8 cellular contexts compared by ENCODE assay signal in genomic region chr12:130995386-130995969, GRCh38. TPM values are rescaled to one million over a fixed set of nuclear protein-coding genes. Genes with fewer than 3 reads are reported as not detected.
DNase-seq lines count a peak whose midpoint lies in the region; ATAC-seq, FAIRE-seq and TF ChIP-seq lines count a peak whose summit lies in the region.
"Not testable (repeated sequence)": the region's sequence is repeated elsewhere in the genome, so short reads cannot be mapped to it uniquely, and the experiment has no call there.
"Had no signal": no experiment of that assay in that cellular context is flagged by ENCODE, and none has a peak within 500 bp of the region (broad histone marks: within the 10 kb centered on the region; RNA-seq: fewer than 3 reads in every experiment).

No MANE protein-coding gene starts in this region.

- H3K9ac ChIP-seq in BLaER1; GM12878 (ENCODE audit: control insufficient read depth, insufficient read depth, low read length): not testable (repeated sequence)
- H3K9ac ChIP-seq in HepG2 (ENCODE audit: insufficient read depth, low read depth, low read length), result peak overlapping the region; percentile 37; the same call in 1 of the 2 replicates

- not testable (repeated sequence) for BruUV-seq in OCI-LY7 (replicated peaks; lab: Mats Ljungman, UMichigan); GM12878 (replicated peaks; lab: Mats Ljungman, UMichigan); HepG2 (replicated peaks; lab: Mats Ljungman, UMichigan)

- H3K9me3 ChIP-seq in BLaER1, result peaks cover 34% of the 10 kb centered on the region
- not testable (repeated sequence) for H3K9me3 ChIP-seq in OCI-LY7 (ENCODE audit: low read length); GM12878 (replicated peaks; ENCODE audit: control insufficient read depth, insufficient read depth, low read length); HepG2 (ENCODE audit: low read length); upper lobe of right lung

- H3K36me3 ChIP-seq in BLaER1; OCI-LY7 (ENCODE audit: insufficient read depth, low read length); GM12878 (ENCODE audit: control insufficient read depth in 2 of 2, insufficient read depth in 2 of 2, low read length in 1 of 2); HepG2 (replicated peaks in 1 of 2; ENCODE audit: control insufficient read depth in 1 of 2, insufficient read depth in 2 of 2, low read length in 2 of 2); upper lobe of right lung: not testable (repeated sequence)

- not testable (repeated sequence) for H3K4me3 Mint-ChIP-seq in natural killer cell treated with Interleukin-12 subunit alpha and Interleukin-12 subunit beta and Interleukin-15 and Interleukin-18, amount 100 ng/mL, for 72 hours; progenitor cell of endocrine pancreas (ENCODE audit: low read depth)

- H3K27me3 ChIP-seq in BLaER1; GM12878 (replicated peaks in 1 of 2; ENCODE audit: control insufficient read depth in 2 of 2, insufficient read depth in 2 of 2, low read length in 1 of 2); HepG2 (ENCODE audit: control insufficient read depth in 1 of 2, insufficient read depth in 2 of 2, low read length in 2 of 2); upper lobe of right lung: not testable (repeated sequence)

- not testable (repeated sequence) for H3K4me1 Mint-ChIP-seq in natural killer cell treated with Interleukin-12 subunit alpha and Interleukin-12 subunit beta and Interleukin-15 and Interleukin-18, amount 100 ng/mL, for 72 hours (ENCODE audit: low read depth in 2 of 2); progenitor cell of endocrine pancreas (ENCODE audit: low read depth)

- FAIRE-seq in GM12878 (lab: Jason Lieb, UNC), result not testable (repeated sequence)
- FAIRE-seq in HepG2 (lab: Jason Lieb, UNC), result peak; percentile 32

- not testable (repeated sequence) for TF ChIP-seq EP300 in GM12878 (IDR thresholded peaks at IDR 0.05; ENCODE audit: borderline replicate concordance in 1 of 2, control insufficient read depth in 1 of 2, low read depth in 2 of 2, low read length in 2 of 2); HepG2 (CRISPR knock-in tag; IDR thresholded peaks at IDR 0.05; ENCODE audit: borderline replicate concordance)
- TF ChIP-seq EP300 in HepG2 (IDR thresholded peaks at IDR 0.05; ENCODE audit: low read depth in 2 of 2, low read length in 2 of 2), result 0 out of 4 replicates have a peak, but pooled peaks of 1 of the 2 experiments have one; percentile 8

- not testable (repeated sequence) for H3K9me3 Mint-ChIP-seq in natural killer cell treated with Interleukin-12 subunit alpha and Interleukin-12 subunit beta and Interleukin-15 and Interleukin-18, amount 100 ng/mL, for 72 hours; progenitor cell of endocrine pancreas (ENCODE audit: low read depth)

- not testable (repeated sequence) for H3K36me3 Mint-ChIP-seq in natural killer cell treated with Interleukin-12 subunit alpha and Interleukin-12 subunit beta and Interleukin-15 and Interleukin-18, amount 100 ng/mL, for 72 hours; progenitor cell of endocrine pancreas (ENCODE audit: insufficient read depth)

- DNase-seq in OCI-LY7 (ENCODE audit: low spot score), result peak; percentile 73
- DNase-seq in GM12878 (ENCODE audit: low read depth, low spot score); progenitor cell of endocrine pancreas (ENCODE audit: low spot score, unreplicated experiment); upper lobe of right lung: not testable (repeated sequence)
- DNase-seq in HepG2 (ENCODE audit: low spot score), result peak; percentile 54
- peak; percentile 35 for DNase-seq in natural killer cell treated with Interleukin-12 subunit alpha and Interleukin-12 subunit beta and Interleukin-15 and Interleukin-18, amount 100 ng/mL, for 72 hours (ENCODE audit: low spot score)

- not testable (repeated sequence) for H4K20me1 ChIP-seq in BLaER1; OCI-LY7 (ENCODE audit: insufficient read depth, low read length); GM12878 (ENCODE audit: control insufficient read depth, insufficient read depth); HepG2 (ENCODE audit: insufficient read depth, low read length)

- H2AFZ ChIP-seq in OCI-LY7 (ENCODE audit: low read length), result peak overlapping the region; percentile 76
- H2AFZ ChIP-seq in GM12878 (ENCODE audit: control insufficient read depth, low read depth, low read length); HepG2 (ENCODE audit: low read length): not testable (repeated sequence)

- H3K27ac Mint-ChIP-seq in natural killer cell treated with Interleukin-12 subunit alpha and Interleukin-12 subunit beta and Interleukin-15 and Interleukin-18, amount 100 ng/mL, for 72 hours, result not testable (repeated sequence)
- peak overlapping the region; percentile 69 for H3K27ac Mint-ChIP-seq in progenitor cell of endocrine pancreas

- not testable (repeated sequence) for TF ChIP-seq RAD21 in GM12878 (IDR thresholded peaks at IDR 0.05; ENCODE audit: insufficient read depth, low read depth, low read length); HepG2 (CRISPR knock-in tag; IDR thresholded peaks at IDR 0.05)

- H3K79me2 ChIP-seq in OCI-LY7 (ENCODE audit: insufficient read depth, low read depth, low read length); GM12878 (ENCODE audit: control insufficient read depth, insufficient read depth, low read length); HepG2 (ENCODE audit: insufficient read depth, low read length): not testable (repeated sequence)

- not testable (repeated sequence) for H3K27me3 Mint-ChIP-seq in natural killer cell treated with Interleukin-12 subunit alpha and Interleukin-12 subunit beta and Interleukin-15 and Interleukin-18, amount 100 ng/mL, for 72 hours; progenitor cell of endocrine pancreas

- 52% methylated on average over 3 of the region's 5 CpGs for WGBS in GM12878 (ENCODE audit: insufficient coverage, insufficient replicate concordance, low lambda C conversion rate, missing lambda C conversion rate)
- WGBS in HepG2 (ENCODE audit: low lambda C conversion rate), result 7% methylated on average over 4 of the region's 5 CpGs

- SMC1A ChIA-PET in GM12878 (lab: Charles Lee; ENCODE audit: uncharacterized antibody, unreplicated experiment), result not testable (repeated sequence)

- POLR2A ChIA-PET in OCI-LY7 (lab: Charles Lee); GM12878 (lab: Charles Lee): not testable (repeated sequence)
- POLR2A ChIA-PET in HepG2 (lab: Yijun Ruan, JAX), result interaction anchor here (1.0 to 1.1 kb wide), 2 partner anchors 12 to 23 kb away, joined by 3 to 5 read pairs; no protein-coding TSS in a partner anchor

- 0 out of 3 replicates have a peak, but pooled peaks have one; percentile 27 for ATAC-seq in GM12878
- ATAC-seq in HepG2, result peak; percentile 96
- not testable (repeated sequence) for ATAC-seq in natural killer cell treated with Interleukin-12 subunit alpha and Interleukin-12 subunit beta and Interleukin-15 and Interleukin-18, amount 100 ng/mL, for 72 hours; upper lobe of right lung

- not testable (repeated sequence) for H3K4me3 ChIP-seq in BLaER1; GM12878; HepG2 (replicated peaks in 1 of 3; ENCODE audit: insufficient read depth in 1 of 3, low read depth in 2 of 3, low read length in 3 of 3); upper lobe of right lung
- H3K4me3 ChIP-seq in OCI-LY7 (ENCODE audit: low read depth, low read length, poor library complexity, severe bottlenecking), result peak overlapping the region; percentile 35

- H3K4me2 ChIP-seq in BLaER1 (peak overlapping the region; percentile 26), OCI-LY7 (ENCODE audit: low read length) (peak overlapping the region; percentile 56), HepG2 (ENCODE audit: low read depth, low read length) (peak overlapping the region; percentile 35; the same call in 1 of the 2 replicates)
- not testable (repeated sequence) for H3K4me2 ChIP-seq in GM12878 (ENCODE audit: control insufficient read depth, insufficient read depth)

- not testable (repeated sequence) for TF ChIP-seq POLR2A in GM12878 (IDR thresholded peaks at IDR 0.05; ENCODE audit: low read depth, low read length); HepG2 (IDR thresholded peaks at IDR 0.05; ENCODE audit: insufficient read depth in 1 of 2, low read depth in 2 of 2, low read length in 2 of 2)

- TF ChIP-seq CTCF in OCI-LY7 (conservative IDR thresholded peaks at IDR 0.05; ENCODE audit: low read length); GM12878 (IDR thresholded peaks at IDR 0.05 in 2 of 3, conservative IDR thresholded peaks at IDR 0.05 in 1 of 3; ENCODE audit: control insufficient read depth in 2 of 3, extremely low read depth in 1 of 3, insufficient read depth in 1 of 3, low read depth in 3 of 3, low read length in 3 of 3); progenitor cell of endocrine pancreas (IDR thresholded peaks at IDR 0.05; ENCODE audit: unreplicated experiment); upper lobe of right lung (IDR thresholded peaks at IDR 0.05): not testable (repeated sequence)
- 0 out of 2 replicates have a peak, but pooled peaks have one; percentile 9 for TF ChIP-seq CTCF in HepG2 (CRISPR knock-in tag; IDR thresholded peaks at IDR 0.05)

- in situ Hi-C loops in GM12878 (cut with MboI); HepG2 (cut with HindIII; ENCODE audit: extremely low pct_ligation_motif_present, low pct_unique_long_range_greater_than_20kb): not testable (repeated sequence)

- RAD21 ChIA-PET in GM12878 (lab: Charles Lee; ENCODE audit: unreplicated experiment), result interaction anchor here (0.6 kb wide), 1 partner anchor 136 kb away, joined by 3 read pairs; no protein-coding TSS in a partner anchor

- not testable (repeated sequence) for H3K9me2 ChIP-seq in OCI-LY7 (ENCODE audit: insufficient read depth, low read length)

- peak overlapping the region; percentile 60; the same call in 1 of the 2 replicates for H3K27ac ChIP-seq in BLaER1
- peak overlapping the region; percentile 77 for H3K27ac ChIP-seq in OCI-LY7 (ENCODE audit: low read depth, low read length, poor library complexity, severe bottlenecking)
- not testable (repeated sequence) for H3K27ac ChIP-seq in GM12878 (ENCODE audit: control insufficient read depth, insufficient read depth)
- H3K27ac ChIP-seq in HepG2 (ENCODE audit: extremely low read length, insufficient read depth, low read length), result peak overlapping the region; percentile 76
- peak overlapping the region; percentile 30 for H3K27ac ChIP-seq in upper lobe of right lung

- CTCF ChIA-PET in OCI-LY7 (lab: Charles Lee; ENCODE audit: unreplicated experiment); HepG2 (lab: Yijun Ruan, JAX; ENCODE audit: low intra/inter-chr PET ratio, low total read pairs): not testable (repeated sequence)
- CTCF ChIA-PET in GM12878 (lab: Yijun Ruan, JAX), result interaction anchor here (0.7 kb wide), 1 partner anchor 125 kb away, joined by 3 read pairs; no protein-coding TSS in a partner anchor

- H3K4me1 ChIP-seq in BLaER1, result peaks cover 60% of the 10 kb centered on the region
- H3K4me1 ChIP-seq in OCI-LY7 (ENCODE audit: insufficient read depth, low read length, poor library complexity, severe bottlenecking), result peaks cover 43% of the 10 kb centered on the region
- not testable (repeated sequence) for H3K4me1 ChIP-seq in GM12878 (ENCODE audit: control insufficient read depth, insufficient read depth, low read length); upper lobe of right lung
- H3K4me1 ChIP-seq in HepG2 (ENCODE audit: insufficient read depth, low read length), result peaks cover 36% of the 10 kb centered on the region

- intact Hi-C loops in OCI-LY7 (cut with micrococcal nuclease; ENCODE audit: unreplicated experiment); GM12878 (cut with micrococcal nuclease; ENCODE audit: unreplicated experiment); HepG2 (cut with micrococcal nuclease; ENCODE audit: unreplicated experiment); upper lobe of right lung (cut with DNase I): not testable (repeated sequence)

RNA-seq across cellular contexts. Expression of gene ADGRD1, which starts 41.8 kb away (rescaled TPM):
- total RNA-seq in OCI-LY7 (2014; rRNA removed; shearing (Covaris generic)), result 0.95 and 1.0 TPM in 2 replicates
- total RNA-seq in OCI-LY7 (2022), result 1.4 and 1.7 TPM in 2 replicates
- total RNA-seq in GM12878 (2013; cell fraction: nucleolus; rRNA removed), result 84.0 and 84.2 TPM in 2 replicates
- total RNA-seq in GM12878 (2014; rRNA removed), result 2.0 and 2.1 TPM in 2 replicates
- 0.49 and 0.69 TPM in 2 replicates for total RNA-seq in GM12878 (2014; rRNA removed; fragmentation: Illumina TruSeq; extraction: Trizol)
- 0.82 and 1.3 TPM in 2 replicates for total RNA-seq in GM12878 (2021)
- 1.0 TPM for polyA plus RNA-seq in GM12878 (2011; ENCODE audit: low read depth)
- 9.0 and 12.7 TPM in 2 replicates for polyA plus RNA-seq in GM12878 (2011; rRNA removed)
- polyA plus RNA-seq in GM12878 (2011; cell fraction: cytosol; rRNA removed), result 21.3 and 25.3 TPM in 2 replicates
- 79.0 and 112 TPM in 2 replicates for polyA plus RNA-seq in GM12878 (2011; cell fraction: nucleus; rRNA removed)
- polyA plus RNA-seq in GM12878 (2012), result 1.4 and 4.0 TPM in 2 replicates
- polyA plus RNA-seq in GM12878 (2014; fragmentation: Illumina TruSeq; extraction: Trizol), result 0.11 and 0.21 TPM in 2 replicates
- polyA plus RNA-seq in GM12878 (2014; fragmentation: Nextera tagmentation; extraction: Ambion mirVana), result under 1 TPM; 0.15 to 0.60 TPM
- polyA plus RNA-seq in GM12878 (2014; rRNA removed), result 1.2 and 1.7 TPM in 2 replicates
- polyA plus RNA-seq in GM12878 (2016; fragmentation: Nextera tagmentation; extraction: Ambion mirVana), result 1 to 10 TPM; 1.7 to 1.9 TPM
- polyA minus RNA-seq in GM12878 (2011; rRNA and poly(A)+ RNA removed), result 17.3 and 27.0 TPM in 2 replicates
- polyA minus RNA-seq in GM12878 (2011; cell fraction: cytosol; rRNA and poly(A)+ RNA removed), result 3.3 and 5.9 TPM in 2 replicates
- 23.6 and 24.4 TPM in 2 replicates for polyA minus RNA-seq in GM12878 (2011; cell fraction: nucleus; rRNA and poly(A)+ RNA removed)
- total RNA-seq in HepG2 (2016; rRNA removed; fragmentation: Illumina TruSeq; extraction: Trizol), result 0.34 and 0.46 TPM in 2 replicates
- 0.26 and 0.30 TPM in 2 replicates for total RNA-seq in HepG2 (2016; cell fraction: cytosol; rRNA removed; fragmentation: Illumina TruSeq; extraction: Trizol; ENCODE audit: low read depth)
- total RNA-seq in HepG2 (2016; cell fraction: insoluble cytoplasmic fraction; rRNA removed; fragmentation: Illumina TruSeq; extraction: Trizol), result 0.27 and 0.35 TPM in 2 replicates
- 0.28 and 0.38 TPM in 2 replicates for total RNA-seq in HepG2 (2016; cell fraction: membrane; rRNA removed; fragmentation: Illumina TruSeq; extraction: Trizol)
- total RNA-seq in HepG2 (2016; cell fraction: nucleus; rRNA removed; fragmentation: Illumina TruSeq; extraction: Trizol), result 0.47 and 0.62 TPM in 2 replicates
- 12.4 and 25.0 TPM in 2 replicates for polyA plus RNA-seq in HepG2 (2011; rRNA removed)
- 6.9 and 10.2 TPM in 2 replicates for polyA plus RNA-seq in HepG2 (2011; cell fraction: cytosol; rRNA removed)
- polyA plus RNA-seq in HepG2 (2011; cell fraction: nucleus; rRNA removed), result 71.2 and 100 TPM in 2 replicates
- 32.9 and 44.4 TPM in 2 replicates for polyA plus RNA-seq in HepG2 (2012)
- polyA plus RNA-seq in HepG2 (2016; cell fraction: cytosol; fragmentation: Illumina TruSeq; extraction: Trizol; ENCODE audit: low read depth), result 0.14 TPM in 1 of 2 replicates, not detected in the other
- 0.26 and 0.38 TPM in 2 replicates for polyA plus RNA-seq in HepG2 (2016; cell fraction: insoluble cytoplasmic fraction; fragmentation: Illumina TruSeq; extraction: Trizol; ENCODE audit: low read depth)
- polyA plus RNA-seq in HepG2 (2016; cell fraction: membrane; fragmentation: Illumina TruSeq; extraction: Trizol; ENCODE audit: low read depth), result 0.05 TPM in 1 of 2 replicates, not detected in the other
- 0.79 and 1.0 TPM in 2 replicates for polyA plus RNA-seq in HepG2 (2016; cell fraction: nucleus; fragmentation: Illumina TruSeq; extraction: Trizol; ENCODE audit: insufficient read depth, low read depth)
- polyA minus RNA-seq in HepG2 (2011; rRNA and poly(A)+ RNA removed; ENCODE audit: low replicate concordance), result 2.3 and 27.8 TPM in 2 replicates
- 3.3 and 10.6 TPM in 2 replicates for polyA minus RNA-seq in HepG2 (2011; cell fraction: cytosol; rRNA and poly(A)+ RNA removed)
- 26.3 and 39.8 TPM in 2 replicates for polyA minus RNA-seq in HepG2 (2011; cell fraction: nucleus; rRNA and poly(A)+ RNA removed)
- total RNA-seq in natural killer cell treated with Interleukin-12 subunit alpha and Interleukin-12 subunit beta and Interleukin-15 and Interleukin-18, amount 100 ng/mL, for 72 hours, result not detected
- total RNA-seq in progenitor cell of endocrine pancreas, result 4.0 and 6.6 TPM in 2 replicates
- total RNA-seq in upper lobe of right lung, result 113 TPM
- total RNA-seq: CD4-positive, alpha-beta memory T cell had no signal
- polyA plus RNA-seq: CD4-positive, alpha-beta memory T cell had no signal
